8 cellular contexts compared by ENCODE assay signal in genomic region chr19:45641274-45642105, GRCh38. TPM values are rescaled to one million over a fixed set of nuclear protein-coding genes. Genes with fewer than 3 reads are reported as not detected.
DNase-seq lines count a peak whose midpoint lies in the region; TF ChIP-seq lines count a peak whose summit lies in the region.

No MANE protein-coding gene starts in this region.

- H3K4me1 Mint-ChIP-seq in CD8-positive, alpha-beta memory T cell: peaks cover 38 to 62% (median 44%) of the 10 kb centered on the region in 3 donors
- H3K4me1 Mint-ChIP-seq in activated T-helper 2 cell treated with anti-CD3 and anti-CD28 coated beads, Interferon-gamma antibody, Interleukin-2, Interleukin-4, amounts not matched to agents 10 μg/mL and 5 μg/mL and 100 μg/mL, durations not matched to agents 14 hours and 24 hours and 36 hours (ENCODE audit: low read depth): peaks cover 32% of the 10 kb centered on the region
- H3K4me1 Mint-ChIP-seq in type B pancreatic cell (ENCODE audit: unreplicated experiment): peaks cover 41% of the 10 kb centered on the region

- CTCF ChIA-PET in CD8-positive, alpha-beta memory T cell (lab: Charles Lee): interaction anchor here (0.8 to 5.4 kb wide), 35 partner anchors 8 to 222 kb away, joined by 3 to 78 read pairs (median 5); partner anchors contain the start of genes FOSB, GIPR, GPR4 and OPA3

- peaks cover 0 to 6% (median 0%) of the 10 kb centered on the region in 3 donors for H3K36me3 Mint-ChIP-seq in CD8-positive, alpha-beta memory T cell
- peaks cover 26% of the 10 kb centered on the region for H3K36me3 Mint-ChIP-seq in activated T-helper 2 cell treated with anti-CD3 and anti-CD28 coated beads, Interferon-gamma antibody, Interleukin-2, Interleukin-4, amounts not matched to agents 10 μg/mL and 5 μg/mL and 100 μg/mL, durations not matched to agents 14 hours and 24 hours and 36 hours (ENCODE audit: low read depth)
- H3K36me3 Mint-ChIP-seq in type B pancreatic cell: peaks cover 6% of the 10 kb centered on the region

- H3K27me3 ChIP-seq in CD8-positive, alpha-beta memory T cell (ENCODE audit: insufficient read depth, low read length, poor library complexity, severe bottlenecking): no peaks in the 10 kb centered on the region

- peak; percentile 23 to 73 (median 56) for DNase-seq in CD8-positive, alpha-beta memory T cell
- DNase-seq in GM20000 (ENCODE audit: low spot score) (peak; percentile 95), HuH-7 (ENCODE audit: low spot score) (peak; percentile 95), RKO (ENCODE audit: low spot score) (peak; percentile 93), foreskin melanocyte (peak; percentile 69), occipital lobe (lab: John Stamatoyannopoulos, UW) (peak; percentile 8), type B pancreatic cell (ENCODE audit: extremely low spot score, unreplicated experiment) (peak; percentile 82)
- DNase-seq in activated T-helper 2 cell treated with anti-CD3 and anti-CD28 coated beads, Interferon-gamma antibody, Interleukin-2, Interleukin-4, amounts not matched to agents 10 μg/mL and 5 μg/mL and 100 μg/mL, durations not matched to agents 14 hours and 24 hours and 36 hours (ENCODE audit: low spot score): peak; percentile 81

- peak overlapping the region; percentile 79 for H3K4me3 ChIP-seq in CD8-positive, alpha-beta memory T cell (ENCODE audit: low read length)

- POLR2A ChIA-PET in CD8-positive, alpha-beta memory T cell (lab: Charles Lee): interaction anchor here (0.5 to 1.7 kb wide), 10 partner anchors 10 to 217 kb away, joined by 3 to 10 read pairs (median 4); partner anchors contain the start of gene OPA3

- no peaks in the 10 kb centered on the region for H3K36me3 ChIP-seq in CD8-positive, alpha-beta memory T cell (ENCODE audit: insufficient read depth, low read length)

- peak overlapping the region; percentile 80 to 95 (median 88) for H3K4me3 Mint-ChIP-seq in CD8-positive, alpha-beta memory T cell
- peak overlapping the region; percentile 79 for H3K4me3 Mint-ChIP-seq in activated T-helper 2 cell treated with anti-CD3 and anti-CD28 coated beads, Interferon-gamma antibody, Interleukin-2, Interleukin-4, amounts not matched to agents 10 μg/mL and 5 μg/mL and 100 μg/mL, durations not matched to agents 14 hours and 24 hours and 36 hours (ENCODE audit: low read depth)
- peak overlapping the region; percentile 80 for H3K4me3 Mint-ChIP-seq in type B pancreatic cell

- no peaks in the 10 kb centered on the region for H3K9me3 ChIP-seq in CD8-positive, alpha-beta memory T cell (ENCODE audit: low read length)

- peak overlapping the region; percentile 91 to 98 (median 92) for H3K27ac Mint-ChIP-seq in CD8-positive, alpha-beta memory T cell
- H3K27ac Mint-ChIP-seq in activated T-helper 2 cell treated with anti-CD3 and anti-CD28 coated beads, Interferon-gamma antibody, Interleukin-2, Interleukin-4, amounts not matched to agents 10 μg/mL and 5 μg/mL and 100 μg/mL, durations not matched to agents 14 hours and 24 hours and 36 hours: peak overlapping the region; percentile 98
- peak overlapping the region; percentile 97 for H3K27ac Mint-ChIP-seq in type B pancreatic cell

- peaks cover 0 to 2% of the 10 kb centered on the region in 2 donors for H3K27me3 Mint-ChIP-seq in CD8-positive, alpha-beta memory T cell
- H3K27me3 Mint-ChIP-seq in activated T-helper 2 cell treated with anti-CD3 and anti-CD28 coated beads, Interferon-gamma antibody, Interleukin-2, Interleukin-4, amounts not matched to agents 10 μg/mL and 5 μg/mL and 100 μg/mL, durations not matched to agents 14 hours and 24 hours and 36 hours (ENCODE audit: low read depth): no peaks in the 10 kb centered on the region
- peaks cover 15% of the 10 kb centered on the region for H3K27me3 Mint-ChIP-seq in type B pancreatic cell

- intact Hi-C loops in activated T-helper 2 cell treated with anti-CD3 and anti-CD28 coated beads, Interferon-gamma antibody, Interleukin-2, Interleukin-4, amounts not matched to agents 10 μg/mL and 5 μg/mL and 100 μg/mL, durations not matched to agents 14 hours and 24 hours and 36 hours (cut with micrococcal nuclease): loop anchor here (1.0 to 5.0 kb wide), 7 partner anchors 11 to 219 kb away; partner anchors contain the start of genes ERCC1 and QPCTL

- no peaks in the 10 kb centered on the region for H3K9me3 Mint-ChIP-seq in CD8-positive, alpha-beta memory T cell
- H3K9me3 Mint-ChIP-seq in activated T-helper 2 cell treated with anti-CD3 and anti-CD28 coated beads, Interferon-gamma antibody, Interleukin-2, Interleukin-4, amounts not matched to agents 10 μg/mL and 5 μg/mL and 100 μg/mL, durations not matched to agents 14 hours and 24 hours and 36 hours: no peaks in the 10 kb centered on the region
- H3K9me3 Mint-ChIP-seq in type B pancreatic cell: peaks cover 8% of the 10 kb centered on the region

- no peak for TF ChIP-seq CTCF in GM20000 (IDR thresholded peaks at IDR 0.05; ENCODE audit: extremely low read depth, missing control alignments)
- no peak for TF ChIP-seq CTCF in type B pancreatic cell (conservative IDR thresholded peaks at IDR 0.05)

- H3K27ac ChIP-seq in CD8-positive, alpha-beta memory T cell (ENCODE audit: low read depth, low read length): peak overlapping the region; percentile 84

- peaks cover 51% of the 10 kb centered on the region for H3K4me1 ChIP-seq in CD8-positive, alpha-beta memory T cell (ENCODE audit: insufficient read depth, low read length)

RNA-seq across cellular contexts. Expression of gene EML2, which starts 2.3 kb away (rescaled TPM):
- 100 to 1,000 TPM; 122 to 128 TPM for total RNA-seq in CD8-positive, alpha-beta memory T cell
- 18.8 TPM for polyA plus RNA-seq in CD8-positive, alpha-beta memory T cell
- total RNA-seq in activated T-helper 2 cell treated with anti-CD3 and anti-CD28 coated beads, Interferon-gamma antibody, Interleukin-2, Interleukin-4, amounts not matched to agents 10 μg/mL and 5 μg/mL and 100 μg/mL, durations not matched to agents 14 hours and 24 hours and 36 hours: 180 and 207 TPM in 2 replicates
- total RNA-seq in occipital lobe: 15.8 TPM
- 46.9 and 61.4 TPM in 2 replicates for total RNA-seq in type B pancreatic cell (ENCODE audit: low replicate concordance)

RNA-seq across cellular contexts. Expression of gene GIPR, which starts 26.5 kb away (rescaled TPM):
- total RNA-seq in CD8-positive, alpha-beta memory T cell: 1 to 10 TPM; 1.7 to 1.9 TPM
- polyA plus RNA-seq in CD8-positive, alpha-beta memory T cell: 0.21 TPM
- total RNA-seq in activated T-helper 2 cell treated with anti-CD3 and anti-CD28 coated beads, Interferon-gamma antibody, Interleukin-2, Interleukin-4, amounts not matched to agents 10 μg/mL and 5 μg/mL and 100 μg/mL, durations not matched to agents 14 hours and 24 hours and 36 hours: 9.3 and 9.5 TPM in 2 replicates
- not detected for total RNA-seq in occipital lobe
- 8.0 and 9.1 TPM in 2 replicates for total RNA-seq in type B pancreatic cell (ENCODE audit: low replicate concordance)

RNA-seq across cellular contexts. Expression of gene GPR4, which starts 39.5 kb away (rescaled TPM):
- total RNA-seq in CD8-positive, alpha-beta memory T cell: not detected
- polyA plus RNA-seq in CD8-positive, alpha-beta memory T cell: not detected
- total RNA-seq in activated T-helper 2 cell treated with anti-CD3 and anti-CD28 coated beads, Interferon-gamma antibody, Interleukin-2, Interleukin-4, amounts not matched to agents 10 μg/mL and 5 μg/mL and 100 μg/mL, durations not matched to agents 14 hours and 24 hours and 36 hours: not detected in 2 replicates
- total RNA-seq in occipital lobe (0.16 TPM), type B pancreatic cell (ENCODE audit: low replicate concordance) (not detected in 2 replicates)

RNA-seq across cellular contexts. Expression of gene SNRPD2, which starts 50.3 kb away (rescaled TPM):
- total RNA-seq in CD8-positive, alpha-beta memory T cell: 100 to 1,000 TPM; 738 to 747 TPM
- polyA plus RNA-seq in CD8-positive, alpha-beta memory T cell: 1,016 TPM
- total RNA-seq in activated T-helper 2 cell treated with anti-CD3 and anti-CD28 coated beads, Interferon-gamma antibody, Interleukin-2, Interleukin-4, amounts not matched to agents 10 μg/mL and 5 μg/mL and 100 μg/mL, durations not matched to agents 14 hours and 24 hours and 36 hours: 738 and 766 TPM in 2 replicates
- total RNA-seq in occipital lobe: 108 TPM
- total RNA-seq in type B pancreatic cell (ENCODE audit: low replicate concordance): 397 and 471 TPM in 2 replicates

RNA-seq across cellular contexts. Expression of gene QPCTL, which starts 51.0 kb away (rescaled TPM):
- 10 to 100 TPM; 11.3 to 11.5 TPM for total RNA-seq in CD8-positive, alpha-beta memory T cell
- polyA plus RNA-seq in CD8-positive, alpha-beta memory T cell: 2.0 TPM
- 24.2 and 26.7 TPM in 2 replicates for total RNA-seq in activated T-helper 2 cell treated with anti-CD3 and anti-CD28 coated beads, Interferon-gamma antibody, Interleukin-2, Interleukin-4, amounts not matched to agents 10 μg/mL and 5 μg/mL and 100 μg/mL, durations not matched to agents 14 hours and 24 hours and 36 hours
- total RNA-seq in occipital lobe (8.0 TPM), type B pancreatic cell (ENCODE audit: low replicate concordance) (8.2 and 9.4 TPM in 2 replicates)

Comparison
In these comparisons a context has a peak if more than half of its experiments do, and no peak if none do; other contexts are left out.
1. Peak in every context shown above with its lines: DNase-seq, H3K4me3 ChIP-seq and H3K27ac ChIP-seq.
2. DNase-seq: peak in every context shown above with its lines; median percentile 95 in GM20000; 95 in HuH-7; 93 in RKO; 82 in type B pancreatic cell; 81 in activated T-helper 2 cell treated with anti-CD3 and anti-CD28 coated beads, Interferon-gamma antibody, Interleukin-2, Interleukin-4, amounts not matched to agents 10 μg/mL and 5 μg/mL and 100 μg/mL, durations not matched to agents 14 hours and 24 hours and 36 hours; 69 in foreskin melanocyte; 56 in CD8-positive, alpha-beta memory T cell; 8 in occipital lobe.